11 cellular contexts compared by ENCODE assay signal in the genomic region with DNA sequence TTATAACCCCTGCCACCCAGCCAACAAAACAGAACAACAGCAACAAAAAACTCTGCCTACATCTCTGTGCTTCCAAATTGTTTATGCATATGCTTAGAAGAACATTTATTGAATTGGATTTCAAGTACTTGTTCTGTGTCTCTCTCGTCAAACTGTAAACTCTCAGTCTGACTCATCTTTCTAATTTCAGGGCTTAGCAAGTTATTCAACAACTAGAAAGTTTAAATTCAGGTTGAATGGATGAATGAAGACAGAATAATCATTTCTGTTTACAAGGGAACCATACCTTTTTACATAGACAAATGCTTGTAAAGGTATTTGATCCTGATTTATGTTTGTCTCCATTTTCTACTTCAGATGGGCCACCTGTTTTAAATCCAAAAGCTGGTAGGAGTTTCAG. TPM values are rescaled to one million over a fixed set of nuclear protein-coding genes. Genes with fewer than 3 reads are reported as not detected.
A peak's percentile ranks its signal among the peaks of the same experiment; 100 is the strongest.
DNase-seq lines count a peak whose midpoint lies in the region; ATAC-seq and TF ChIP-seq lines count a peak whose summit lies in the region.
"Had no signal": no experiment of that assay in that cellular context is flagged by ENCODE, and none has a peak within 500 bp of the region (broad histone marks: within the 10 kb centered on the region; RNA-seq: fewer than 3 reads in every experiment).

No MANE protein-coding gene starts in this region.

- peaks cover 36% of the 10 kb centered on the region for H3K4me1 Mint-ChIP-seq in activated naive CD8-positive, alpha-beta T cell (ENCODE audit: low read depth)
- peaks cover 33% of the 10 kb centered on the region for H3K4me1 Mint-ChIP-seq in activated naive CD8-positive, alpha-beta T cell treated with anti-CD3 and anti-CD28 coated beads for 36 hours
- peaks cover 21 to 34% of the 10 kb centered on the region in 2 donors for H3K4me1 Mint-ChIP-seq in effector memory CD8-positive, alpha-beta T cell (ENCODE audit: low read depth in 2 of 2)
- peaks cover 33% of the 10 kb centered on the region for H3K4me1 Mint-ChIP-seq in endodermal cell

- TF ChIP-seq CTCF in PC-9 (conservative IDR thresholded peaks at IDR 0.05) (no peak), endodermal cell (conservative IDR thresholded peaks at IDR 0.05) (no peak)

- 87 to 100% methylated on average over 1 of the region's 1 CpG for WGBS in endodermal cell (ENCODE audit: insufficient coverage in 1 of 2, insufficient read length in 1 of 2), 2 experiments

- 0 out of 2 replicates have a peak, but pooled peaks cover 6% of the 10 kb centered on the region for H4K20me1 ChIP-seq in PC-9 (ENCODE audit: insufficient read depth)

- H3K27me3 ChIP-seq in PC-9 (ENCODE audit: insufficient read depth, low read depth) (no peaks in the 10 kb centered on the region), endodermal cell (ENCODE audit: control insufficient read depth, insufficient read depth, low read length, poor library complexity, severe bottlenecking) (peaks cover 35% of the 10 kb centered on the region)
- H3K27me3 ChIP-seq: upper lobe of left lung had no signal

- ATAC-seq in HG02943 (IDR thresholded peaks at IDR 0.05; ENCODE audit: low read depth, unreplicated experiment) = peak; percentile 37
- ATAC-seq in effector memory CD8-positive, alpha-beta T cell (replicated peaks) = no peak

- H3K4me2 ChIP-seq in PC-9 = no peak overlapping the region

- H3K4me1 ChIP-seq in PC-9 (replicated peaks; ENCODE audit: insufficient read depth) = peaks cover 33% of the 10 kb centered on the region
- peaks cover 5% of the 10 kb centered on the region for H3K4me1 ChIP-seq in endodermal cell (ENCODE audit: control insufficient read depth, insufficient read depth, low read length)

- H3K27ac ChIP-seq in PC-9 = no peak overlapping the region
- no peak overlapping the region for H3K27ac ChIP-seq in endodermal cell (ENCODE audit: low read depth, low read length)
- H3K27ac ChIP-seq: upper lobe of left lung had no signal

- CTCF ChIA-PET in PC-9 (lab: Charles Lee) = no interaction called here

- H3K27me3 Mint-ChIP-seq in activated naive CD8-positive, alpha-beta T cell = peaks cover 7% of the 10 kb centered on the region
- peaks cover 43% of the 10 kb centered on the region for H3K27me3 Mint-ChIP-seq in activated naive CD8-positive, alpha-beta T cell treated with anti-CD3 and anti-CD28 coated beads for 36 hours
- peaks cover 6 to 30% of the 10 kb centered on the region in 2 donors for H3K27me3 Mint-ChIP-seq in effector memory CD8-positive, alpha-beta T cell
- H3K27me3 Mint-ChIP-seq in endodermal cell (ENCODE audit: insufficient read depth) = peaks cover 39% of the 10 kb centered on the region

- H3K4me3 ChIP-seq in PC-9 (no peak overlapping the region), endodermal cell (ENCODE audit: low read length) (no peak overlapping the region)

- POLR2A ChIA-PET in PC-9 (lab: Charles Lee; ENCODE audit: unreplicated experiment) = no interaction called here

- H3K9me3 ChIP-seq in PC-9 (ENCODE audit: insufficient read depth, low read depth) = no peaks in the 10 kb centered on the region
- H3K9me3 ChIP-seq in endodermal cell (ENCODE audit: control insufficient read depth, low read length) = no peaks in the 10 kb centered on the region
- H3K9me3 ChIP-seq: upper lobe of left lung had no signal

- peaks cover 33% of the 10 kb centered on the region for H3K79me2 ChIP-seq in PC-9 (ENCODE audit: low read depth)

- no peaks in the 10 kb centered on the region for H3K36me3 ChIP-seq in PC-9 (ENCODE audit: low read depth)
- no peaks in the 10 kb centered on the region for H3K36me3 ChIP-seq in endodermal cell (ENCODE audit: control insufficient read depth, insufficient read depth, low read length)
- H3K36me3 ChIP-seq: upper lobe of left lung had no signal

- no peak overlapping the region for H3K27ac Mint-ChIP-seq in activated naive CD8-positive, alpha-beta T cell
- no peak overlapping the region for H3K27ac Mint-ChIP-seq in activated naive CD8-positive, alpha-beta T cell treated with anti-CD3 and anti-CD28 coated beads for 36 hours
- H3K27ac Mint-ChIP-seq in effector memory CD8-positive, alpha-beta T cell = no peak overlapping the region
- H3K27ac Mint-ChIP-seq in endodermal cell = no peak overlapping the region

- H3K9me3 Mint-ChIP-seq in activated naive CD8-positive, alpha-beta T cell (ENCODE audit: low read depth) = no peaks in the 10 kb centered on the region
- H3K9me3 Mint-ChIP-seq in activated naive CD8-positive, alpha-beta T cell treated with anti-CD3 and anti-CD28 coated beads for 36 hours = no peaks in the 10 kb centered on the region
- no peaks in the 10 kb centered on the region for H3K9me3 Mint-ChIP-seq in effector memory CD8-positive, alpha-beta T cell
- no peaks in the 10 kb centered on the region for H3K9me3 Mint-ChIP-seq in endodermal cell

- peaks cover 2% of the 10 kb centered on the region for H3K36me3 Mint-ChIP-seq in activated naive CD8-positive, alpha-beta T cell
- no peaks in the 10 kb centered on the region for H3K36me3 Mint-ChIP-seq in activated naive CD8-positive, alpha-beta T cell treated with anti-CD3 and anti-CD28 coated beads for 36 hours
- peaks cover 10% of the 10 kb centered on the region for H3K36me3 Mint-ChIP-seq in effector memory CD8-positive, alpha-beta T cell (ENCODE audit: insufficient read depth)
- no peaks in the 10 kb centered on the region for H3K36me3 Mint-ChIP-seq in endodermal cell (ENCODE audit: low read depth)

- peaks cover 7% of the 10 kb centered on the region; the same call in 1 of the 2 replicates for H3F3A ChIP-seq in PC-9 (ENCODE audit: insufficient read depth, low read depth)

- H3K9me2 ChIP-seq in PC-9 (ENCODE audit: insufficient read depth) = no peaks in the 10 kb centered on the region

- no peak overlapping the region for H3K9ac ChIP-seq in endodermal cell (ENCODE audit: extremely low read depth, low read length, poor library complexity, severe bottlenecking)

- no peak overlapping the region for H2AFZ ChIP-seq in PC-9

- no TSS peak for BruUV-seq in PC-9 (replicated peaks; lab: Mats Ljungman, UMichigan)

- no peak for DNase-seq in activated naive CD8-positive, alpha-beta T cell treated with anti-CD3 and anti-CD28 coated beads for 36 hours
- DNase-seq in effector memory CD8-positive, alpha-beta T cell = no peak
- no peak for DNase-seq in PC-9
- no peak for DNase-seq in HPDE6-E6E7 (ENCODE audit: extremely low spot score)
- DNase-seq in NCI-H526 (lab: John Stamatoyannopoulos, UW) = no peak
- DNase-seq in endodermal cell = no peak
- DNase-seq: activated gamma-delta T cell, mesendoderm, upper lobe of left lung had no signal

- intact Hi-C loops in PC-9 (cut with micrococcal nuclease; ENCODE audit: unreplicated experiment) = no loop called here

- H3K4me3 Mint-ChIP-seq in activated naive CD8-positive, alpha-beta T cell = peak overlapping the region; percentile 65
- H3K4me3 Mint-ChIP-seq in activated naive CD8-positive, alpha-beta T cell treated with anti-CD3 and anti-CD28 coated beads for 36 hours = no peak overlapping the region
- H3K4me3 Mint-ChIP-seq in effector memory CD8-positive, alpha-beta T cell = peak overlapping the region; percentile 89 to 98
- no peak overlapping the region for H3K4me3 Mint-ChIP-seq in endodermal cell

RNA-seq across cellular contexts. Expression of a gene that starts 1.5 kb away (rescaled TPM):
- total RNA-seq in activated naive CD8-positive, alpha-beta T cell treated with anti-CD3 and anti-CD28 coated beads for 36 hours = 10 to 100 TPM; 10.1 to 13.2 TPM
- 28.3 and 32.9 TPM in 2 replicates for total RNA-seq in PC-9 (2021)
- total RNA-seq in endodermal cell = 10 to 100 TPM; 12.8 to 15.0 TPM
- polyA plus RNA-seq in endodermal cell (2013, experiment 1 of 2) = 30.7 TPM
- polyA plus RNA-seq in endodermal cell (2013, experiment 2 of 2) = 28.3 TPM

RNA-seq across cellular contexts. Expression of a gene that starts 39.6 kb away (rescaled TPM):
- total RNA-seq in activated naive CD8-positive, alpha-beta T cell treated with anti-CD3 and anti-CD28 coated beads for 36 hours = 10 to 100 TPM; 58.4 to 60.3 TPM
- total RNA-seq in PC-9 (2021) (288 and 291 TPM in 2 replicates), endodermal cell (100 to 1,000 TPM; 111 to 142 TPM)
- 89.8 TPM for polyA plus RNA-seq in endodermal cell (2013, experiment 1 of 2)
- polyA plus RNA-seq in endodermal cell (2013, experiment 2 of 2) = 75.8 TPM

Comparison
In these comparisons a context has a peak if more than half of its experiments do, and no peak if none do; other contexts are left out.
1. H3K4me3 Mint-ChIP-seq: peak in activated naive CD8-positive, alpha-beta T cell (single experiment) and effector memory CD8-positive, alpha-beta T cell (2 of 2); none in activated naive CD8-positive, alpha-beta T cell treated with anti-CD3 and anti-CD28 coated beads for 36 hours (single experiment) and endodermal cell (single experiment).